1 cellular context compared by ENCODE assay signal in genomic region chr15:67615131-67615534, GRCh38.
A peak's percentile ranks its signal among the peaks of the same experiment; 100 is the strongest.
TF ChIP-seq lines count a peak whose summit lies in the region.
"Not testable (repeated sequence)": the region's sequence is repeated elsewhere in the genome, so short reads cannot be mapped to it uniquely, and the experiment has no call there.

No MANE protein-coding gene starts in this region.

TF ChIP-seq in HepG2, 621 proteins besides CTCF, POLR2A, EP300 and RAD21 (continued from another document):
- TF ChIP-seq, protein P1, sequence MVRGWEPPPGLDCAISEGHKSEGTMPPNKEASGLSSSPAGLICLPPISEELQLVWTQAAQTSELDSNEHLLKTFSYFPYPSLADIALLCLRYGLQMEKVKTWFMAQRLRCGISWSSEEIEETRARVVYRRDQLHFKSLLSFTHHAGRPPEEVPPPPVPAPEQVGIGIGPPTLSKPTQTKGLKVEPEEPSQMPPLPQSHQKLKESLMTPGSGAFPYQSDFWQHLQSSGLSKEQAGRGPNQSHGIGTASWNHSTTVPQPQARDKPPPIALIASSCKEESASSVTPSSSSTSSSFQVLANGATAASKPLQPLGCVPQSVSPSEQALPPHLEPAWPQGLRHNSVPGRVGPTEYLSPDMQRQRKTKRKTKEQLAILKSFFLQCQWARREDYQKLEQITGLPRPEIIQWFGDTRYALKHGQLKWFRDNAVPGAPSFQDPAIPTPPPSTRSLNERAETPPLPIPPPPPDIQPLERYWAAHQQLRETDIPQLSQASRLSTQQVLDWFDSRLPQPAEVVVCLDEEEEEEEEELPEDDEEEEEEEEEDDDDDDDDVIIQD (CRISPR knock-in tag; IDR thresholded peaks at IDR 0.05; ENCODE audit: low read depth) = peak; percentile 64; the same call in 1 of the 2 replicates
- TF ChIP-seq SOX13 (IDR thresholded peaks at IDR 0.05) = not testable (repeated sequence)
- TF ChIP-seq SOX13 (CRISPR knock-in tag; conservative IDR thresholded peaks at IDR 0.05 in 1 of 2, IDR thresholded peaks at IDR 0.05 in 1 of 2) = peak in 1 of 2 experiments; percentile 41; a peak in 1 of 4 replicates
- peak; percentile 92 for TF ChIP-seq FOXA3 (CRISPR knock-in tag; IDR thresholded peaks at IDR 0.05)
- TF ChIP-seq ZNF614 (CRISPR knock-in tag; IDR thresholded peaks at IDR 0.05; ENCODE audit: borderline replicate concordance) = peak; percentile 42; the same call in 1 of the 2 replicates
- peak; percentile 50; the same call in 1 of the 2 replicates for TF ChIP-seq NFIC (IDR thresholded peaks at IDR 0.05; ENCODE audit: low read length)
- peak; percentile 70; the same call in 1 of the 2 replicates for TF ChIP-seq GATAD2A (CRISPR knock-in tag; IDR thresholded peaks at IDR 0.05)
- TF ChIP-seq BCL6 (CRISPR knock-in tag; IDR thresholded peaks at IDR 0.05) = peak; percentile 55; the same call in 1 of the 2 replicates
- TF ChIP-seq SIX1 (CRISPR knock-in tag; IDR thresholded peaks at IDR 0.05; ENCODE audit: borderline replicate concordance) = peak; percentile 32; the same call in 1 of the 2 replicates
- TF ChIP-seq CEBPG (CRISPR knock-in tag; IDR thresholded peaks at IDR 0.05) = peak; percentile 12; the same call in 1 of the 2 replicates
- TF ChIP-seq ZNF878 (CRISPR knock-in tag; IDR thresholded peaks at IDR 0.05) = peak; percentile 27; the same call in 1 of the 2 replicates
- TF ChIP-seq ARID3A (IDR thresholded peaks at IDR 0.05; ENCODE audit: low read depth, low read length) = peak; percentile 63; the same call in 1 of the 2 replicates
- TF ChIP-seq RERE (CRISPR knock-in tag; IDR thresholded peaks at IDR 0.05; ENCODE audit: low read depth) = peak; percentile 73
- TF ChIP-seq TEAD3 (CRISPR knock-in tag; optimal IDR thresholded peaks at IDR 0.05; ENCODE audit: borderline replicate concordance) = peak; percentile 57
- TF ChIP-seq RXRB (CRISPR knock-in tag; IDR thresholded peaks at IDR 0.05; ENCODE audit: borderline replicate concordance) = peak; percentile 65; the same call in 1 of the 2 replicates
- 0 out of 2 replicates have a peak, but pooled peaks have one; percentile 30 for TF ChIP-seq MIER3 (CRISPR knock-in tag; IDR thresholded peaks at IDR 0.05; ENCODE audit: borderline replicate concordance)
- TF ChIP-seq RARA (CRISPR knock-in tag; IDR thresholded peaks at IDR 0.05) = peak; percentile 60
- 0 out of 2 replicates have a peak, but pooled peaks have one; percentile 36 for TF ChIP-seq ERF (CRISPR knock-in tag; IDR thresholded peaks at IDR 0.05)
